Comparison of ENCODE assay signal across 8 cellular contexts in genomic region chr5:88680253-88681132, GRCh38.
DNase-seq lines count a peak whose midpoint lies in the region; ATAC-seq lines count a peak whose summit lies in the region.

No MANE protein-coding gene starts in this region.

- H3K27me3 ChIP-seq in muscle layer of colon (ENCODE audit: control insufficient read depth in 1 of 2, insufficient read depth in 2 of 2, low read length in 2 of 2): peaks cover 86 to 92% of the 10 kb centered on the region in 2 donors

- H3K4me1 ChIP-seq in muscle layer of colon (ENCODE audit: insufficient read depth, low read length): peaks cover 8% of the 10 kb centered on the region

- H3K9ac ChIP-seq in muscle layer of colon (ENCODE audit: low read length): no peak overlapping the region

- H3K36me3 ChIP-seq in muscle layer of colon (ENCODE audit: insufficient read depth, low read length): no peaks in the 10 kb centered on the region

- H3K9me3 ChIP-seq in muscle layer of colon (ENCODE audit: low read length): no peaks in the 10 kb centered on the region

- peak; percentile 75 for ATAC-seq in GM19023 (IDR thresholded peaks at IDR 0.05; ENCODE audit: unreplicated experiment)
- peak; percentile 77 for ATAC-seq in HG03139 (IDR thresholded peaks at IDR 0.05; ENCODE audit: unreplicated experiment)

- H3K4me3 ChIP-seq in muscle layer of colon (ENCODE audit: low read depth in 1 of 2, low read length in 2 of 2): peak overlapping the region; percentile 2 to 38

- peak; percentile 42 to 44 for DNase-seq in AML-193 (lab: John Stamatoyannopoulos, UW)
- DNase-seq in NCI-H748 treated with DMSO at 0.1 percent for 48 hours (lab: John Stamatoyannopoulos, UW): peak; percentile 33
- peak; percentile 25 for DNase-seq in activated CD8-positive, alpha-beta memory T cell treated with anti-CD3 and anti-CD28 coated beads, Interleukin-2, amount 50 U/mL, for 1 hour (ENCODE audit: extremely low read depth)
- DNase-seq in epidermal melanocyte (ENCODE audit: insufficient read length, low spot score): peak; percentile 65
- DNase-seq in stimulated activated CD8-positive, alpha-beta memory T cell treated with anti-CD3 and anti-CD28 coated beads, Interleukin-7, amount 100 ng/mL, for 1 hour (ENCODE audit: low read depth in 2 of 2): peak; percentile 56 to 62

- no peak overlapping the region for H3K27ac ChIP-seq in muscle layer of colon (ENCODE audit: low read depth, low read length)
